1 cellular context compared by ENCODE assay signal in the genomic region with DNA sequence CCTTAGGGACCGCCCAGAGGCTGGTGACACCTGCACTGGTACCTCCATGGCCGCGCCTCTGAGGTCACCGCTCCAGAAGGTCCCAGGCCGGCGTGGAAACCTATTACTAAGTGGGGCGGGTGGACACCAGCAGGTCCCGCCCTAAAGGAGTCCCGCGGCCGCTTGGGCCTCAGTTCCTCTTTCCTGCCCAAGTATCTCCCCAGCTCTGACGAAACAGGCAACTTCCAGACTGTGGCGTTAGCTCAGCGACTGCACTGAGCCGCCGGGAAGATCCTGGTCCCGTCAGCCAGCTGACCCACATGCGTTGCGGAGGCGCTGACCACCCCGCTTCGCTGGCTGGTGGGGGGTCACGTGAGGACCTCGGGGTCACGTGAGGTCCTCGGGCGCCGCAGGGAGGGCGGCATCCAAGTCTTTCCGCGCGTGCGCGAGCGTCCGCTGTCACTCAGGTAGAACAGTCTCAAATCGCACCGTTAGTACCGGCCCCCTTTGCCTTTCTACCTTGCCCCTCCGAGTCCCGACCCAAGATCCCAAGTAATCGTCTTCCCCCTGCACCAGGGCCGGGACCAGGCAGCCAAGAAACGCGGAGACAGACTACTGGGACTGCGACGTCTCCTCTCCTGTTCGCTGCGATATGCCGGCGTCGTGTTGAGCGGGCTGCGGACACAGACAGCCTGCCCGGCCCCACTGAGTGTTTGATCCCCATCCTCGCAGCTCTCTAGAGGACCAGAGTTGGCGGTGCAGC.
TF ChIP-seq lines count a peak whose summit lies in the region.

No MANE protein-coding gene starts in this region.

TF ChIP-seq in HepG2, 621 proteins besides CTCF, POLR2A, EP300 and RAD21 (continued from another document and continues in another):
- TF ChIP-seq, protein P1, sequence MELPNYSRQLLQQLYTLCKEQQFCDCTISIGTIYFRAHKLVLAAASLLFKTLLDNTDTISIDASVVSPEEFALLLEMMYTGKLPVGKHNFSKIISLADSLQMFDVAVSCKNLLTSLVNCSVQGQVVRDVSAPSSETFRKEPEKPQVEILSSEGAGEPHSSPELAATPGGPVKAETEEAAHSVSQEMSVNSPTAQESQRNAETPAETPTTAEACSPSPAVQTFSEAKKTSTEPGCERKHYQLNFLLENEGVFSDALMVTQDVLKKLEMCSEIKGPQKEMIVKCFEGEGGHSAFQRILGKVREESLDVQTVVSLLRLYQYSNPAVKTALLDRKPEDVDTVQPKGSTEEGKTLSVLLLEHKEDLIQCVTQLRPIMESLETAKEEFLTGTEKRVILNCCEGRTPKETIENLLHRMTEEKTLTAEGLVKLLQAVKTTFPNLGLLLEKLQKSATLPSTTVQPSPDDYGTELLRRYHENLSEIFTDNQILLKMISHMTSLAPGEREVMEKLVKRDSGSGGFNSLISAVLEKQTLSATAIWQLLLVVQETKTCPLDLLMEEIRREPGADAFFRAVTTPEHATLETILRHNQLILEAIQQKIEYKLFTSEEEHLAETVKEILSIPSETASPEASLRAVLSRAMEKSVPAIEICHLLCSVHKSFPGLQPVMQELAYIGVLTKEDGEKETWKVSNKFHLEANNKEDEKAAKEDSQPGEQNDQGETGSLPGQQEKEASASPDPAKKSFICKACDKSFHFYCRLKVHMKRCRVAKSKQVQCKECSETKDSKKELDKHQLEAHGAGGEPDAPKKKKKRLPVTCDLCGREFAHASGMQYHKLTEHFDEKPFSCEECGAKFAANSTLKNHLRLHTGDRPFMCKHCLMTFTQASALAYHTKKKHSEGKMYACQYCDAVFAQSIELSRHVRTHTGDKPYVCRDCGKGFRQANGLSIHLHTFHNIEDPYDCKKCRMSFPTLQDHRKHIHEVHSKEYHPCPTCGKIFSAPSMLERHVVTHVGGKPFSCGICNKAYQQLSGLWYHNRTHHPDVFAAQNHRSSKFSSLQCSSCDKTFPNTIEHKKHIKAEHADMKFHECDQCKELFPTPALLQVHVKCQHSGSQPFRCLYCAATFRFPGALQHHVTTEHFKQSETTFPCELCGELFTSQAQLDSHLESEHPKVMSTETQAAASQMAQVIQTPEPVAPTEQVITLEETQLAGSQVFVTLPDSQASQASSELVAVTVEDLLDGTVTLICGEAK (IDR thresholded peaks at IDR 0.05) = no peak
- TF ChIP-seq, protein P1 (CRISPR knock-in tag; IDR thresholded peaks at IDR 0.05) = no peak
- TF ChIP-seq GPN1 (CRISPR knock-in tag; IDR thresholded peaks at IDR 0.05; ENCODE audit: borderline replicate concordance) (no peak), NCOA1 (CRISPR knock-in tag; IDR thresholded peaks at IDR 0.05) (no peak), ZNF234 (CRISPR knock-in tag; conservative IDR thresholded peaks at IDR 0.05) (no peak), MED13 (CRISPR knock-in tag; IDR thresholded peaks at IDR 0.05) (no peak), THAP11 (CRISPR knock-in tag; IDR thresholded peaks at IDR 0.05) (peak; percentile 42), NCOA2 (CRISPR knock-in tag; IDR thresholded peaks at IDR 0.05) (no peak), ZNF790 (CRISPR knock-in tag; IDR thresholded peaks at IDR 0.05; ENCODE audit: borderline replicate concordance) (no peak), SALL2 (CRISPR knock-in tag; IDR thresholded peaks at IDR 0.05) (peak; percentile 71; the same call in 1 of the 2 replicates), TGIF2 (CRISPR knock-in tag; IDR thresholded peaks at IDR 0.05) (no peak), CCDC6 (CRISPR knock-in tag; IDR thresholded peaks at IDR 0.05) (no peak), RARG (CRISPR knock-in tag; IDR thresholded peaks at IDR 0.05; ENCODE audit: low read depth) (no peak), ZNF772 (CRISPR knock-in tag; IDR thresholded peaks at IDR 0.05) (no peak), RELA (CRISPR knock-in tag; IDR thresholded peaks at IDR 0.05) (no peak), ZNF547 (CRISPR knock-in tag; IDR thresholded peaks at IDR 0.05) (peak; percentile 58; the same call in 1 of the 2 replicates), ZNF496 (CRISPR knock-in tag; IDR thresholded peaks at IDR 0.05; ENCODE audit: insufficient replicate concordance) (no peak), KAT7 (CRISPR knock-in tag; IDR thresholded peaks at IDR 0.05; ENCODE audit: borderline replicate concordance) (no peak), ZNF605 (CRISPR knock-in tag; IDR thresholded peaks at IDR 0.05) (peak; percentile 52; the same call in 1 of the 2 replicates), KLF15 (CRISPR knock-in tag; IDR thresholded peaks at IDR 0.05; ENCODE audit: borderline replicate concordance) (no peak), NFIC (IDR thresholded peaks at IDR 0.05; ENCODE audit: low read length) (no peak), FOSL1 (CRISPR knock-in tag; IDR thresholded peaks at IDR 0.05; ENCODE audit: borderline replicate concordance) (no peak), ZNF441 (CRISPR knock-in tag; IDR thresholded peaks at IDR 0.05; ENCODE audit: borderline replicate concordance) (no peak), MXD4 (CRISPR knock-in tag; IDR thresholded peaks at IDR 0.05) (no peak)
- TF ChIP-seq, protein P2, sequence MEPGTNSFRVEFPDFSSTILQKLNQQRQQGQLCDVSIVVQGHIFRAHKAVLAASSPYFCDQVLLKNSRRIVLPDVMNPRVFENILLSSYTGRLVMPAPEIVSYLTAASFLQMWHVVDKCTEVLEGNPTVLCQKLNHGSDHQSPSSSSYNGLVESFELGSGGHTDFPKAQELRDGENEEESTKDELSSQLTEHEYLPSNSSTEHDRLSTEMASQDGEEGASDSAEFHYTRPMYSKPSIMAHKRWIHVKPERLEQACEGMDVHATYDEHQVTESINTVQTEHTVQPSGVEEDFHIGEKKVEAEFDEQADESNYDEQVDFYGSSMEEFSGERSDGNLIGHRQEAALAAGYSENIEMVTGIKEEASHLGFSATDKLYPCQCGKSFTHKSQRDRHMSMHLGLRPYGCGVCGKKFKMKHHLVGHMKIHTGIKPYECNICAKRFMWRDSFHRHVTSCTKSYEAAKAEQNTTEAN (CRISPR knock-in tag; conservative IDR thresholded peaks at IDR 0.05) = peak; percentile 62; the same call in 1 of the 2 replicates
- TF ChIP-seq, protein P3, sequence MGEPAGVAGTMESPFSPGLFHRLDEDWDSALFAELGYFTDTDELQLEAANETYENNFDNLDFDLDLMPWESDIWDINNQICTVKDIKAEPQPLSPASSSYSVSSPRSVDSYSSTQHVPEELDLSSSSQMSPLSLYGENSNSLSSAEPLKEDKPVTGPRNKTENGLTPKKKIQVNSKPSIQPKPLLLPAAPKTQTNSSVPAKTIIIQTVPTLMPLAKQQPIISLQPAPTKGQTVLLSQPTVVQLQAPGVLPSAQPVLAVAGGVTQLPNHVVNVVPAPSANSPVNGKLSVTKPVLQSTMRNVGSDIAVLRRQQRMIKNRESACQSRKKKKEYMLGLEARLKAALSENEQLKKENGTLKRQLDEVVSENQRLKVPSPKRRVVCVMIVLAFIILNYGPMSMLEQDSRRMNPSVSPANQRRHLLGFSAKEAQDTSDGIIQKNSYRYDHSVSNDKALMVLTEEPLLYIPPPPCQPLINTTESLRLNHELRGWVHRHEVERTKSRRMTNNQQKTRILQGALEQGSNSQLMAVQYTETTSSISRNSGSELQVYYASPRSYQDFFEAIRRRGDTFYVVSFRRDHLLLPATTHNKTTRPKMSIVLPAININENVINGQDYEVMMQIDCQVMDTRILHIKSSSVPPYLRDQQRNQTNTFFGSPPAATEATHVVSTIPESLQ (CRISPR knock-in tag; conservative IDR thresholded peaks at IDR 0.05) = no peak
- TF ChIP-seq, protein P4, sequence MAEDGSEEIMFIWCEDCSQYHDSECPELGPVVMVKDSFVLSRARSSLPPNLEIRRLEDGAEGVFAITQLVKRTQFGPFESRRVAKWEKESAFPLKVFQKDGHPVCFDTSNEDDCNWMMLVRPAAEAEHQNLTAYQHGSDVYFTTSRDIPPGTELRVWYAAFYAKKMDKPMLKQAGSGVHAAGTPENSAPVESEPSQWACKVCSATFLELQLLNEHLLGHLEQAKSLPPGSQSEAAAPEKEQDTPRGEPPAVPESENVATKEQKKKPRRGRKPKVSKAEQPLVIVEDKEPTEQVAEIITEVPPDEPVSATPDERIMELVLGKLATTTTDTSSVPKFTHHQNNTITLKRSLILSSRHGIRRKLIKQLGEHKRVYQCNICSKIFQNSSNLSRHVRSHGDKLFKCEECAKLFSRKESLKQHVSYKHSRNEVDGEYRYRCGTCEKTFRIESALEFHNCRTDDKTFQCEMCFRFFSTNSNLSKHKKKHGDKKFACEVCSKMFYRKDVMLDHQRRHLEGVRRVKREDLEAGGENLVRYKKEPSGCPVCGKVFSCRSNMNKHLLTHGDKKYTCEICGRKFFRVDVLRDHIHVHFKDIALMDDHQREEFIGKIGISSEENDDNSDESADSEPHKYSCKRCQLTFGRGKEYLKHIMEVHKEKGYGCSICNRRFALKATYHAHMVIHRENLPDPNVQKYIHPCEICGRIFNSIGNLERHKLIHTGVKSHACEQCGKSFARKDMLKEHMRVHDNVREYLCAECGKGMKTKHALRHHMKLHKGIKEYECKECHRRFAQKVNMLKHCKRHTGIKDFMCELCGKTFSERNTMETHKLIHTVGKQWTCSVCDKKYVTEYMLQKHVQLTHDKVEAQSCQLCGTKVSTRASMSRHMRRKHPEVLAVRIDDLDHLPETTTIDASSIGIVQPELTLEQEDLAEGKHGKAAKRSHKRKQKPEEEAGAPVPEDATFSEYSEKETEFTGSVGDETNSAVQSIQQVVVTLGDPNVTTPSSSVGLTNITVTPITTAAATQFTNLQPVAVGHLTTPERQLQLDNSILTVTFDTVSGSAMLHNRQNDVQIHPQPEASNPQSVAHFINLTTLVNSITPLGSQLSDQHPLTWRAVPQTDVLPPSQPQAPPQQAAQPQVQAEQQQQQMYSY (CRISPR knock-in tag; IDR thresholded peaks at IDR 0.05) = no peak
- TF ChIP-seq, protein P5, sequence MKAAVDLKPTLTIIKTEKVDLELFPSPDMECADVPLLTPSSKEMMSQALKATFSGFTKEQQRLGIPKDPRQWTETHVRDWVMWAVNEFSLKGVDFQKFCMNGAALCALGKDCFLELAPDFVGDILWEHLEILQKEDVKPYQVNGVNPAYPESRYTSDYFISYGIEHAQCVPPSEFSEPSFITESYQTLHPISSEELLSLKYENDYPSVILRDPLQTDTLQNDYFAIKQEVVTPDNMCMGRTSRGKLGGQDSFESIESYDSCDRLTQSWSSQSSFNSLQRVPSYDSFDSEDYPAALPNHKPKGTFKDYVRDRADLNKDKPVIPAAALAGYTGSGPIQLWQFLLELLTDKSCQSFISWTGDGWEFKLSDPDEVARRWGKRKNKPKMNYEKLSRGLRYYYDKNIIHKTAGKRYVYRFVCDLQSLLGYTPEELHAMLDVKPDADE (CRISPR knock-in tag; IDR thresholded peaks at IDR 0.05) = no peak
- TF ChIP-seq, protein P6, sequence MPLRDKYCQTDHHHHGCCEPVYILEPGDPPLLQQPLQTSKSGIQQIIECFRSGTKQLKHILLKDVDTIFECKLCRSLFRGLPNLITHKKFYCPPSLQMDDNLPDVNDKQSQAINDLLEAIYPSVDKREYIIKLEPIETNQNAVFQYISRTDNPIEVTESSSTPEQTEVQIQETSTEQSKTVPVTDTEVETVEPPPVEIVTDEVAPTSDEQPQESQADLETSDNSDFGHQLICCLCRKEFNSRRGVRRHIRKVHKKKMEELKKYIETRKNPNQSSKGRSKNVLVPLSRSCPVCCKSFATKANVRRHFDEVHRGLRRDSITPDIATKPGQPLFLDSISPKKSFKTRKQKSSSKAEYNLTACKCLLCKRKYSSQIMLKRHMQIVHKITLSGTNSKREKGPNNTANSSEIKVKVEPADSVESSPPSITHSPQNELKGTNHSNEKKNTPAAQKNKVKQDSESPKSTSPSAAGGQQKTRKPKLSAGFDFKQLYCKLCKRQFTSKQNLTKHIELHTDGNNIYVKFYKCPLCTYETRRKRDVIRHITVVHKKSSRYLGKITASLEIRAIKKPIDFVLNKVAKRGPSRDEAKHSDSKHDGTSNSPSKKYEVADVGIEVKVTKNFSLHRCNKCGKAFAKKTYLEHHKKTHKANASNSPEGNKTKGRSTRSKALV (CRISPR knock-in tag; IDR thresholded peaks at IDR 0.05) = no peak
- TF ChIP-seq, protein P7, sequence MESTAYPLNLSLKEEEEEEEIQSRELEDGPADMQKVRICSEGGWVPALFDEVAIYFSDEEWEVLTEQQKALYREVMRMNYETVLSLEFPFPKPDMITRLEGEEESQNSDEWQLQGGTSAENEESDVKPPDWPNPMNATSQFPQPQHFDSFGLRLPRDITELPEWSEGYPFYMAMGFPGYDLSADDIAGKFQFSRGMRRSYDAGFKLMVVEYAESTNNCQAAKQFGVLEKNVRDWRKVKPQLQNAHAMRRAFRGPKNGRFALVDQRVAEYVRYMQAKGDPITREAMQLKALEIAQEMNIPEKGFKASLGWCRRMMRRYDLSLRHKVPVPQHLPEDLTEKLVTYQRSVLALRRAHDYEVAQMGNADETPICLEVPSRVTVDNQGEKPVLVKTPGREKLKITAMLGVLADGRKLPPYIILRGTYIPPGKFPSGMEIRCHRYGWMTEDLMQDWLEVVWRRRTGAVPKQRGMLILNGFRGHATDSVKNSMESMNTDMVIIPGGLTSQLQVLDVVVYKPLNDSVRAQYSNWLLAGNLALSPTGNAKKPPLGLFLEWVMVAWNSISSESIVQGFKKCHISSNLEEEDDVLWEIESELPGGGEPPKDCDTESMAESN (CRISPR knock-in tag; conservative IDR thresholded peaks at IDR 0.05) = peak; percentile 41; the same call in 1 of the 2 replicates
- TF ChIP-seq, protein P8, sequence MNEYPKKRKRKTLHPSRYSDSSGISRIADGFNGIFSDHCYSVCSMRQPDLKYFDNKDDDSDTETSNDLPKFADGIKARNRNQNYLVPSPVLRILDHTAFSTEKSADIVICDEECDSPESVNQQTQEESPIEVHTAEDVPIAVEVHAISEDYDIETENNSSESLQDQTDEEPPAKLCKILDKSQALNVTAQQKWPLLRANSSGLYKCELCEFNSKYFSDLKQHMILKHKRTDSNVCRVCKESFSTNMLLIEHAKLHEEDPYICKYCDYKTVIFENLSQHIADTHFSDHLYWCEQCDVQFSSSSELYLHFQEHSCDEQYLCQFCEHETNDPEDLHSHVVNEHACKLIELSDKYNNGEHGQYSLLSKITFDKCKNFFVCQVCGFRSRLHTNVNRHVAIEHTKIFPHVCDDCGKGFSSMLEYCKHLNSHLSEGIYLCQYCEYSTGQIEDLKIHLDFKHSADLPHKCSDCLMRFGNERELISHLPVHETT (CRISPR knock-in tag; conservative IDR thresholded peaks at IDR 0.05) = 0 out of 2 replicates have a peak, but pooled peaks have one; percentile 43
